In genomic region chr11:5818245-5818865, GRCh38 we compare ENCODE assay signal across 9 cellular contexts. TPM values are rescaled to one million over a fixed set of nuclear protein-coding genes. Genes with fewer than 3 reads are reported as not detected.
DNase-seq lines count a peak whose midpoint lies in the region; ATAC-seq, FAIRE-seq and TF ChIP-seq lines count a peak whose summit lies in the region.
"Had no signal": no experiment of that assay in that cellular context is flagged by ENCODE, and none has a peak within 500 bp of the region (broad histone marks: within the 10 kb centered on the region; RNA-seq: fewer than 3 reads in every experiment).

No MANE protein-coding gene starts in this region.

- peaks cover 3% of the 10 kb centered on the region for H3K27me3 Mint-ChIP-seq in activated naive CD4-positive, alpha-beta T cell treated with anti-CD3 and anti-CD28 coated beads for 36 hours (ENCODE audit: low read depth)
- H3K27me3 Mint-ChIP-seq in activated CD8-positive, alpha-beta T cell treated with anti-CD3 and anti-CD28 coated beads for 36 hours = no peaks in the 10 kb centered on the region
- no peaks in the 10 kb centered on the region for H3K27me3 Mint-ChIP-seq in stimulated activated naive B cell treated with anti-CD40 and anti-IgM and Interleukin-4, amounts not matched to agents 10 μg/mL and 1 μg/mL and 100 μg/mL, for 72 hours

- H3K4me1 Mint-ChIP-seq in activated naive CD4-positive, alpha-beta T cell treated with anti-CD3 and anti-CD28 coated beads for 36 hours (ENCODE audit: low read depth) = peaks cover 12% of the 10 kb centered on the region
- H3K4me1 Mint-ChIP-seq in activated CD8-positive, alpha-beta T cell treated with anti-CD3 and anti-CD28 coated beads for 36 hours (ENCODE audit: low read depth) = peaks cover 10% of the 10 kb centered on the region
- H3K4me1 Mint-ChIP-seq in stimulated activated naive B cell treated with anti-CD40 and anti-IgM and Interleukin-4, amounts not matched to agents 10 μg/mL and 1 μg/mL and 100 μg/mL, for 72 hours = peaks cover 12 to 27% of the 10 kb centered on the region in 2 donors

- no peak for FAIRE-seq in urothelium cell line (lab: Jason Lieb, UNC)

- CTCF ChIA-PET in activated naive CD4-positive, alpha-beta T cell treated with anti-CD3 and anti-CD28 coated beads for 36 hours (lab: Charles Lee) = interaction anchor here (1.3 kb wide), 1 partner anchor 73 kb away, joined by 5 read pairs; no protein-coding TSS in a partner anchor
- CTCF ChIA-PET in activated CD8-positive, alpha-beta T cell treated with anti-CD3 and anti-CD28 coated beads for 36 hours (lab: Charles Lee) = interaction anchor here (1.0 kb wide), 1 partner anchor 9 kb away, joined by 3 read pairs; no protein-coding TSS in a partner anchor

- H3K27ac Mint-ChIP-seq in activated naive CD4-positive, alpha-beta T cell treated with anti-CD3 and anti-CD28 coated beads for 36 hours = peak overlapping the region; percentile 51
- H3K27ac Mint-ChIP-seq in activated CD8-positive, alpha-beta T cell treated with anti-CD3 and anti-CD28 coated beads for 36 hours = peak overlapping the region; percentile 55
- H3K27ac Mint-ChIP-seq in stimulated activated naive B cell treated with anti-CD40 and anti-IgM and Interleukin-4, amounts not matched to agents 10 μg/mL and 1 μg/mL and 100 μg/mL, for 72 hours = no peak overlapping the region

- intact Hi-C loops in activated naive CD4-positive, alpha-beta T cell treated with anti-CD3 and anti-CD28 coated beads for 36 hours (cut with micrococcal nuclease) = loop anchor here (5.0 kb wide), 1 partner anchor 419 kb away; the partner anchor contains the start of gene CNGA4
- intact Hi-C loops in activated CD8-positive, alpha-beta T cell treated with anti-CD3 and anti-CD28 coated beads for 36 hours (cut with micrococcal nuclease) = no loop called here

- ATAC-seq in HG02852 (IDR thresholded peaks at IDR 0.05; ENCODE audit: unreplicated experiment) (peak; percentile 72), HG03571 (IDR thresholded peaks at IDR 0.05; ENCODE audit: unreplicated experiment) (no peak)
- ATAC-seq in activated CD8-positive, alpha-beta T cell treated with anti-CD3 and anti-CD28 coated beads for 36 hours = no peak
- ATAC-seq in stimulated activated naive B cell treated with anti-CD40 and anti-IgM and Interleukin-4, amounts not matched to agents 10 μg/mL and 1 μg/mL and 100 μg/mL, for 72 hours (replicated peaks) = no peak

- no peaks in the 10 kb centered on the region for H3K9me3 Mint-ChIP-seq in activated naive CD4-positive, alpha-beta T cell treated with anti-CD3 and anti-CD28 coated beads for 36 hours
- H3K9me3 Mint-ChIP-seq in activated CD8-positive, alpha-beta T cell treated with anti-CD3 and anti-CD28 coated beads for 36 hours = no peaks in the 10 kb centered on the region
- peaks cover 0 to 4% of the 10 kb centered on the region in 2 donors for H3K9me3 Mint-ChIP-seq in stimulated activated naive B cell treated with anti-CD40 and anti-IgM and Interleukin-4, amounts not matched to agents 10 μg/mL and 1 μg/mL and 100 μg/mL, for 72 hours

- no peak for DNase-seq in activated naive CD4-positive, alpha-beta T cell treated with anti-CD3 and anti-CD28 coated beads for 36 hours
- no peak for DNase-seq in activated naive CD4-positive, alpha-beta T cell (lab: John Stamatoyannopoulos, UW)
- no peak for DNase-seq in activated CD8-positive, alpha-beta T cell treated with anti-CD3 and anti-CD28 coated beads for 36 hours
- DNase-seq in stimulated activated naive B cell treated with anti-CD40 and anti-IgM and Interleukin-4, amounts not matched to agents 10 μg/mL and 1 μg/mL and 100 μg/mL, for 72 hours = no peak
- DNase-seq in NCI-H748 treated with DMSO at 0.1 percent for 48 hours (lab: John Stamatoyannopoulos, UW) (no peak), urothelium cell line (ENCODE audit: low spot score) (no peak)

- no peak for TF ChIP-seq CTCF in activated CD8-positive, alpha-beta T cell treated with anti-CD3 and anti-CD28 coated beads for 36 hours (IDR thresholded peaks at IDR 0.05)

- peak overlapping the region; percentile 44 for H3K4me3 Mint-ChIP-seq in activated naive CD4-positive, alpha-beta T cell treated with anti-CD3 and anti-CD28 coated beads for 36 hours
- peak overlapping the region; percentile 48 for H3K4me3 Mint-ChIP-seq in activated CD8-positive, alpha-beta T cell treated with anti-CD3 and anti-CD28 coated beads for 36 hours
- H3K4me3 Mint-ChIP-seq in stimulated activated naive B cell treated with anti-CD40 and anti-IgM and Interleukin-4, amounts not matched to agents 10 μg/mL and 1 μg/mL and 100 μg/mL, for 72 hours = peak overlapping the region; percentile 55 to 71

- H3K36me3 Mint-ChIP-seq in activated naive CD4-positive, alpha-beta T cell treated with anti-CD3 and anti-CD28 coated beads for 36 hours (ENCODE audit: low read depth) = no peaks in the 10 kb centered on the region
- no peaks in the 10 kb centered on the region for H3K36me3 Mint-ChIP-seq in activated CD8-positive, alpha-beta T cell treated with anti-CD3 and anti-CD28 coated beads for 36 hours (ENCODE audit: low read depth)
- H3K36me3 Mint-ChIP-seq in stimulated activated naive B cell treated with anti-CD40 and anti-IgM and Interleukin-4, amounts not matched to agents 10 μg/mL and 1 μg/mL and 100 μg/mL, for 72 hours = no peaks in the 10 kb centered on the region

- POLR2A ChIA-PET in activated CD8-positive, alpha-beta T cell treated with anti-CD3 and anti-CD28 coated beads for 36 hours (lab: Charles Lee) = no interaction called here

RNA-seq across cellular contexts. Expression of gene OR52N2, which starts 9.6 kb away (rescaled TPM):
- total RNA-seq in activated naive CD4-positive, alpha-beta T cell treated with anti-CD3 and anti-CD28 coated beads for 36 hours = not detected
- not detected for total RNA-seq in activated CD8-positive, alpha-beta T cell treated with anti-CD3 and anti-CD28 coated beads for 36 hours
- total RNA-seq: SJSA1 had no signal

RNA-seq across cellular contexts. Expression of gene OR52E6, which starts 23.3 kb away (rescaled TPM):
- not detected for total RNA-seq in activated naive CD4-positive, alpha-beta T cell treated with anti-CD3 and anti-CD28 coated beads for 36 hours
- not detected for total RNA-seq in activated CD8-positive, alpha-beta T cell treated with anti-CD3 and anti-CD28 coated beads for 36 hours
- total RNA-seq: SJSA1 had no signal

RNA-seq across cellular contexts. Expression of gene OR52N1, which starts 27.3 kb away (rescaled TPM):
- total RNA-seq in activated naive CD4-positive, alpha-beta T cell treated with anti-CD3 and anti-CD28 coated beads for 36 hours = under 1 TPM; 0.07 to 0.15 TPM
- total RNA-seq in activated CD8-positive, alpha-beta T cell treated with anti-CD3 and anti-CD28 coated beads for 36 hours = not detected
- total RNA-seq: SJSA1 had no signal

RNA-seq across cellular contexts. Expression of gene OR52N5, which starts 35.2 kb away (rescaled TPM):
- total RNA-seq in activated naive CD4-positive, alpha-beta T cell treated with anti-CD3 and anti-CD28 coated beads for 36 hours = not detected
- total RNA-seq in activated CD8-positive, alpha-beta T cell treated with anti-CD3 and anti-CD28 coated beads for 36 hours = not detected
- total RNA-seq: SJSA1 had no signal

RNA-seq across cellular contexts. Expression of gene OR52E8, which starts 39.1 kb away (rescaled TPM):
- total RNA-seq in activated naive CD4-positive, alpha-beta T cell treated with anti-CD3 and anti-CD28 coated beads for 36 hours = not detected
- not detected for total RNA-seq in activated CD8-positive, alpha-beta T cell treated with anti-CD3 and anti-CD28 coated beads for 36 hours
- total RNA-seq: SJSA1 had no signal
